Comparison of ENCODE assay signal across 8 cellular contexts in genomic region chr11:66277475-66278391, GRCh38. TPM values are rescaled to one million over a fixed set of nuclear protein-coding genes. Genes with fewer than 3 reads are reported as not detected.
A peak's percentile ranks its signal among the peaks of the same experiment; 100 is the strongest.
DNase-seq lines count a peak whose midpoint lies in the region; TF ChIP-seq lines count a peak whose summit lies in the region.

Gene CNIH2 (plus strand): TSS chr11:66278175. CDS start chr11:66278457, 282 bp downstream.

- peak within 1 kb of the TSS; percentile 13 to 43 for H3K27ac ChIP-seq in right atrium auricular region

- H3K4me3 ChIP-seq in right atrium auricular region, result peak within 1 kb of the TSS; percentile 29 to 52

- no peak for TF ChIP-seq CTCF in right atrium auricular region (IDR thresholded peaks at IDR 0.05)

- H3K4me1 ChIP-seq in right atrium auricular region, result peaks cover 0 to 26% of the 10 kb centered on the region in 2 donors

- H3K36me3 ChIP-seq in right atrium auricular region, result peaks cover 37% of the 10 kb centered on the region

- DNase-seq in NCI-H2081 (lab: John Stamatoyannopoulos, UW) (peak; percentile 28 to 47), NCI-H2081 treated with DMSO at 0.1 percent for 48 hours (lab: John Stamatoyannopoulos, UW) (no peak), NCI-H345 (lab: John Stamatoyannopoulos, UW) (peak; percentile 71), right atrium auricular region (ENCODE audit: low spot score) (no peak), NCI-H526 treated with DMSO at 0.1 percent for 48 hours (lab: John Stamatoyannopoulos, UW) (no peak)
- peak; percentile 55 for DNase-seq in activated naive CD4-positive, alpha-beta T cell treated with Interleukin-2 at 50 U/mL for 16 hours
- peak; percentile 26 to 45 for DNase-seq in stimulated activated CD4-positive, alpha-beta T cell treated with anti-CD3 and anti-CD28 coated beads, Interleukin-15, amount 100 ng/mL, for 1 hour (ENCODE audit: low read depth in 1 of 2, low spot score in 1 of 2)
- DNase-seq in NK-92 treated with Interleukin-12 subunit alpha and Interleukin-12 subunit beta, amount 100 ng/mL, for 24 hours (lab: John Stamatoyannopoulos, UW), result no peak

- H3K9me3 ChIP-seq in right atrium auricular region, result no peaks in the 10 kb centered on the region

- no peaks in the 10 kb centered on the region for H3K27me3 ChIP-seq in right atrium auricular region

RNA-seq across cellular contexts. Expression of gene CNIH2, which starts in this region (rescaled TPM):
- total RNA-seq in right atrium auricular region, result not detected

Comparison
In these comparisons a context has a peak if more than half of its experiments do, and no peak if none do; other contexts are left out.
1. DNase-seq: peak in NCI-H2081 (2 of 2), NCI-H345 (single experiment), activated naive CD4-positive, alpha-beta T cell treated with Interleukin-2 at 50 U/mL for 16 hours (single experiment) and stimulated activated CD4-positive, alpha-beta T cell treated with anti-CD3 and anti-CD28 coated beads, Interleukin-15, amount 100 ng/mL, for 1 hour (2 of 2); none in NCI-H2081 treated with DMSO at 0.1 percent for 48 hours (single experiment), right atrium auricular region (single experiment), NCI-H526 treated with DMSO at 0.1 percent for 48 hours (single experiment) and NK-92 treated with Interleukin-12 subunit alpha and Interleukin-12 subunit beta, amount 100 ng/mL, for 24 hours (single experiment).